In genomic region chr15:50676799-50677483, GRCh38 we compare ENCODE assay signal across 11 cellular contexts. TPM values are rescaled to one million over a fixed set of nuclear protein-coding genes. Genes with fewer than 3 reads are reported as not detected.
DNase-seq lines count a peak whose midpoint lies in the region; ATAC-seq and TF ChIP-seq lines count a peak whose summit lies in the region.
"Had no signal": no experiment of that assay in that cellular context is flagged by ENCODE, and none has a peak within 500 bp of the region (broad histone marks: within the 10 kb centered on the region; RNA-seq: fewer than 3 reads in every experiment).

No MANE protein-coding gene starts in this region.

- no peak overlapping the region for H3K27ac ChIP-seq in DOHH2 (ENCODE audit: low read depth, low read length)

- peaks cover 98% of the 10 kb centered on the region for H3K79me2 ChIP-seq in DOHH2 (ENCODE audit: control insufficient read depth, low read length)

- no peak for TF ChIP-seq POLR2A in erythroblast (IDR thresholded peaks at IDR 0.05; ENCODE audit: low read length)

- H3K9me2 ChIP-seq in DOHH2 (replicated peaks; ENCODE audit: control insufficient read depth, low read length), result no peaks in the 10 kb centered on the region

- no peaks in the 10 kb centered on the region for H3K9me3 ChIP-seq in DOHH2 (ENCODE audit: control insufficient read depth, insufficient read depth, low read length)

- H4K20me1 ChIP-seq in DOHH2 (ENCODE audit: control insufficient read depth, insufficient read depth, low read depth, low read length), result peaks cover 24% of the 10 kb centered on the region

- peaks cover 30% of the 10 kb centered on the region for H3K4me1 ChIP-seq in DOHH2 (ENCODE audit: control insufficient read depth, low read length)

- ATAC-seq in omental fat pad (ENCODE audit: low FRiP score), result peak; percentile 84
- no peak for ATAC-seq in HG02885 (IDR thresholded peaks at IDR 0.05; ENCODE audit: poor library complexity, unreplicated experiment)
- no peak for ATAC-seq in GM18858 (IDR thresholded peaks at IDR 0.05; ENCODE audit: unreplicated experiment)

- H3K4me2 ChIP-seq in DOHH2 (ENCODE audit: low read length), result peak overlapping the region; percentile 13; the same call in 1 of the 2 replicates

- H3K27me3 ChIP-seq in DOHH2 (ENCODE audit: control insufficient read depth, low read length), result no peaks in the 10 kb centered on the region

- peaks cover 53% of the 10 kb centered on the region for H3K36me3 ChIP-seq in DOHH2 (ENCODE audit: control insufficient read depth, low read length)

- H3F3A ChIP-seq in DOHH2 (ENCODE audit: control insufficient read depth, insufficient read depth), result peaks cover 2% of the 10 kb centered on the region; the same call in 1 of the 2 replicates

- TF ChIP-seq CTCF in DOHH2 (IDR thresholded peaks at IDR 0.05; ENCODE audit: low read depth, low read length, poor library complexity, severe bottlenecking) (no peak), omental fat pad (IDR thresholded peaks at IDR 0.05) (no peak)

- peak; percentile 93 for DNase-seq in NCI-H226
- peak; percentile 47 to 58 for DNase-seq in erythroblast (lab: John Stamatoyannopoulos, UW)
- DNase-seq in omental fat pad (ENCODE audit: low spot score), result no peak
- no peak for DNase-seq in DMS114 treated with DMSO at 0.1 percent for 48 hours (lab: John Stamatoyannopoulos, UW; ENCODE audit: unreplicated experiment)
- no peak for DNase-seq in inferior parietal cortex (ENCODE audit: extremely low spot score)
- DNase-seq: activated CD8-positive, alpha-beta memory T cell treated with anti-CD3 and anti-CD28 coated beads for 24 hours; NCI-H1092 treated with DMSO at 0.1 percent for 48 hours; stimulated activated naive CD4-positive, alpha-beta T cell treated with Interleukin-2 at 50 U/mL for 16 hours had no signal

- H3K4me3 ChIP-seq in DOHH2 (ENCODE audit: low read length), result no peak overlapping the region

RNA-seq across cellular contexts. Expression of gene TRPM7, which starts 9.7 kb away (rescaled TPM):
- total RNA-seq in omental fat pad, result 10 to 100 TPM; 55.5 to 63.6 (median 60.5) TPM

Comparison
In these comparisons a context has a peak if more than half of its experiments do, and no peak if none do; other contexts are left out.
1. DNase-seq: peak in NCI-H226 (single experiment) and erythroblast (2 of 2); none in omental fat pad (single experiment), DMS114 treated with DMSO at 0.1 percent for 48 hours (single experiment) and inferior parietal cortex (single experiment).